1 cellular context compared by ENCODE assay signal in the genomic region with DNA sequence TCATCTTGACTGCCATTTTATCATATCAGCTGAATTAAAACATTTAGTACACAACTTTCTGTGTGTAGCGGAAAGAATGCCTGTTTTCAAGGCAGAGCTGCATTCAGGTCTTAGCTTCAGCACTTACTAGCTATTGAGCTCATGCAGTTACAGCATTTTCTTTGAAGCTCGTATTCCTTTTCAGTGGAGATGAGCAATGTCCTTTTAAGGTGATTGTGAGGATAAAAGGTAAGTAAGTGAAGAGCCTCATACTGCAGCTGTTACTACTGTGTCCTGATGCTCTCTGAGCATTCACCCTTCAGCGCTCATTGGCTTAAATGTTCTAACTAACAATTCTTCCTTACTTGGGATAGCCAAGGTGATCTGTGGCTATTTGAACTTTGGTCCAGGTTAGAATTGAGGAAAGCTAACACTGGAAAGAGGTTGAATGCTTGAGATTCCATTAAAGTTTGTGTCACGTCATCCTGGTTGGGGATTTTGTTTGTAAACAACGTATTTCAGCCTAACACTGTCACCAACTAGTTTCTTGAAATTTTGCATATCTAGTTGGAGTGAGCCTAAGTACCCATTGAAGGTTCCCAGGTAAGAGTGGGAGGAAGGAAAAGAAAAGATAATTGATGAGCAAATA.
TF ChIP-seq lines count a peak whose summit lies in the region.

No MANE protein-coding gene starts in this region.

TF ChIP-seq in GM23338, 12 proteins besides CTCF, POLR2A, EP300 and RAD21 (continued from another document):
- TF ChIP-seq EZH2 (IDR thresholded peaks at IDR 0.05; ENCODE audit: low read depth, unreplicated experiment), result no peak
- TF ChIP-seq STAT1 (IDR thresholded peaks at IDR 0.05; ENCODE audit: unreplicated experiment), result no peak
- TF ChIP-seq, protein P1, sequence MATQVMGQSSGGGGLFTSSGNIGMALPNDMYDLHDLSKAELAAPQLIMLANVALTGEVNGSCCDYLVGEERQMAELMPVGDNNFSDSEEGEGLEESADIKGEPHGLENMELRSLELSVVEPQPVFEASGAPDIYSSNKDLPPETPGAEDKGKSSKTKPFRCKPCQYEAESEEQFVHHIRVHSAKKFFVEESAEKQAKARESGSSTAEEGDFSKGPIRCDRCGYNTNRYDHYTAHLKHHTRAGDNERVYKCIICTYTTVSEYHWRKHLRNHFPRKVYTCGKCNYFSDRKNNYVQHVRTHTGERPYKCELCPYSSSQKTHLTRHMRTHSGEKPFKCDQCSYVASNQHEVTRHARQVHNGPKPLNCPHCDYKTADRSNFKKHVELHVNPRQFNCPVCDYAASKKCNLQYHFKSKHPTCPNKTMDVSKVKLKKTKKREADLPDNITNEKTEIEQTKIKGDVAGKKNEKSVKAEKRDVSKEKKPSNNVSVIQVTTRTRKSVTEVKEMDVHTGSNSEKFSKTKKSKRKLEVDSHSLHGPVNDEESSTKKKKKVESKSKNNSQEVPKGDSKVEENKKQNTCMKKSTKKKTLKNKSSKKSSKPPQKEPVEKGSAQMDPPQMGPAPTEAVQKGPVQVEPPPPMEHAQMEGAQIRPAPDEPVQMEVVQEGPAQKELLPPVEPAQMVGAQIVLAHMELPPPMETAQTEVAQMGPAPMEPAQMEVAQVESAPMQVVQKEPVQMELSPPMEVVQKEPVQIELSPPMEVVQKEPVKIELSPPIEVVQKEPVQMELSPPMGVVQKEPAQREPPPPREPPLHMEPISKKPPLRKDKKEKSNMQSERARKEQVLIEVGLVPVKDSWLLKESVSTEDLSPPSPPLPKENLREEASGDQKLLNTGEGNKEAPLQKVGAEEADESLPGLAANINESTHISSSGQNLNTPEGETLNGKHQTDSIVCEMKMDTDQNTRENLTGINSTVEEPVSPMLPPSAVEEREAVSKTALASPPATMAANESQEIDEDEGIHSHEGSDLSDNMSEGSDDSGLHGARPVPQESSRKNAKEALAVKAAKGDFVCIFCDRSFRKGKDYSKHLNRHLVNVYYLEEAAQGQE (IDR thresholded peaks at IDR 0.05; ENCODE audit: unreplicated experiment), result no peak
- TF ChIP-seq EZH2phosphoT487 (IDR thresholded peaks at IDR 0.05; ENCODE audit: unreplicated experiment), result no peak
- TF ChIP-seq ZNF114 (CRISPR knock-in tag; IDR thresholded peaks at IDR 0.05), result no peak
- TF ChIP-seq ZNF462 (CRISPR knock-in tag; IDR thresholded peaks at IDR 0.05), result no peak
